ENCODE assay signal across 23 cellular contexts in the genomic region with DNA sequence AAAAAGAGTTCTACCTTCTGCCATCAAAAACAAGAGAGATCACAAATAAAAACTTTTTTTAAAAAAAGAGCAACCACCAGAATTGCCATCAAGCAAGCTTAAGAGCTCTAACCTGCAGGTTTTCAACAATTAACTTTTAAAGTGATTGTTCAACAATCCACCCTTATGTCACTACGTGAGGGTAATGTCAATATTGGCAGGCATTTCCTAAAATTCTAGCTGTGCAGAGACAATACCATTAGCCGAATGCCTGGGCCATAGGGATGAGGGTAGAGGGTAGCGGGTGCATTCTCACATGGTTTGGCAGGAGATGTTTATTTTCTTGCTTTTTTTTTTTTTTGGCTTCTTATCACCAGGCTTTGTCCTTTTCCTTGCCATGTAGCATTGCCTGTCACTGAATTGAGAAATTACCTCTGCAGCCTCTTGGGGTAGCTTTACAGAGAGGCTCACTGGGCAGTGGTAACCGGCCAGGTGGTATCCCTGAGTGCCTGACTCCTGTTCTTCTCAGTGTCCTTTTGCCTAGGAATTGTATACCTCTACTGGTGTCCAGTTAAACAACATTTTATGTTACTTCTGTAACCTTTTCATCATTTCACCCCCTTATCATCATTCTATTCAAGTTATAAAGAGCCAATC.
"Had no signal": no experiment of that assay in that cellular context is flagged by ENCODE, and none has a peak within 500 bp of the region (broad histone marks: within the 10 kb centered on the region; RNA-seq: fewer than 3 reads in every experiment).

No MANE protein-coding gene starts in this region.

- FAIRE-seq: endometrium had no signal

- H3K27me3 ChIP-seq: esophagus muscularis mucosa, gastroesophageal sphincter, neural progenitor cell, ovary, right atrium auricular region, sigmoid colon, stomach, uterus had no signal

- H3K9me3 ChIP-seq: ovary had no signal

- DNase-seq: effector memory CD4-positive, alpha-beta T cell; foreskin fibroblast; glutamatergic neuron; left colon; left ventricle myocardium superior; mesenchymal stem cell; midbrain; nucleus accumbens; ovary; sigmoid colon; stimulated activated naive CD4-positive, alpha-beta T cell; stomach; substantia nigra; uterus had no signal

- H3K4me1 ChIP-seq: esophagus muscularis mucosa, gastroesophageal sphincter, neural progenitor cell, right atrium auricular region, sigmoid colon, stomach, uterus had no signal

- H3K27ac ChIP-seq: esophagus muscularis mucosa, gastroesophageal sphincter, neural progenitor cell, ovary, right atrium auricular region, sigmoid colon, skin epidermis, stomach, thoracic aorta, uterus had no signal

- H3K9ac ChIP-seq: neural progenitor cell had no signal

- H3K4me2 ChIP-seq: neural progenitor cell had no signal

- H3K4me3 ChIP-seq: esophagus muscularis mucosa, gastroesophageal sphincter, lung, neural progenitor cell, ovary, right atrium auricular region, sigmoid colon, skin epidermis, stomach, thoracic aorta, uterus had no signal

- ATAC-seq: gastroesophageal sphincter; left colon; left ventricle myocardium superior; natural killer cell treated with Interleukin-12 subunit alpha and Interleukin-12 subunit beta and Interleukin-15 and Interleukin-18, amount 100 ng/mL, for 72 hours had no signal

- H2AFZ ChIP-seq: neural progenitor cell had no signal

- H3K36me3 ChIP-seq: esophagus muscularis mucosa, gastroesophageal sphincter, neural progenitor cell, ovary, right atrium auricular region, sigmoid colon, stomach, thoracic aorta, uterus had no signal
